Comparison of ENCODE assay signal across 8 cellular contexts in the genomic region with DNA sequence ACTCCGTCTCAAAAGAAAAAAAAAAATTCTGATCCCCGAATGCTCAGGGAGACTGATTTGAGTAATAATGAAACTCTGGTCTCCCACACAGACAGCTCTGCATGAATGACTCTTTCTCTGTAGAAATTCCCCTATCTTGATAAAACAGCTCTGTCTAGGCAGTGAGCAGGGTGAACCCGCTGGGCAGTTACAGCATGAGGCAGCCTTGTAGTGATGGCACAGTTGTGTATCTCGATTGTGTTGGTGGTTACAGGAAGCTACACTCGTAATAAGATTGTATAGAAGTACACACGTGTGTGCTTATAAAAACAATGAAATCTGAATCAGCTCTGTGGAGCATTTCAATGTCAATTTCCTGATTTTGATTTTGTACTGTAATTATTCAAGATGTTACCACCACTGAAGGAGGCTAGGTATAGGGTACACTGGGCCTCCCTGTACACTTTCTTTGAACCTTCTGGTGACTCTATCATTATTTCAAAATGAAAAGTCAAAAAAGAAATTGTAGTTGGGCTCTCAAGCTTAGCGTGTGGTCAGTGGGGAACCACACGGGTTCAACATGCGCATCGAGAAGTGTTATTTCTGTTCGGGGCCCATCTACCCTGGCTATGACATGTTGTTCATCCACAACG. TPM values are rescaled to one million over a fixed set of nuclear protein-coding genes. Genes with fewer than 3 reads are reported as not detected.
A peak's percentile ranks its signal among the peaks of the same experiment; 100 is the strongest.
DNase-seq lines count a peak whose midpoint lies in the region; ATAC-seq, FAIRE-seq and TF ChIP-seq lines count a peak whose summit lies in the region.

No MANE protein-coding gene starts in this region.

- H3K4me3 ChIP-seq in hepatocyte (no peak overlapping the region), lower lobe of right lung (no peak overlapping the region), spleen (no peak overlapping the region)

- H3K27ac ChIP-seq in hepatocyte (no peak overlapping the region), lower lobe of right lung (no peak overlapping the region), spleen (peak overlapping the region in 4 of 8 donors; percentile 33 to 52 (median 37))

- TF ChIP-seq POLR2A in spleen (IDR thresholded peaks at IDR 0.05) = no peak

- H3K9me3 ChIP-seq in hepatocyte (ENCODE audit: low read depth) (no peaks in the 10 kb centered on the region), lower lobe of right lung (no peaks in the 10 kb centered on the region), spleen (no peaks in the 10 kb centered on the region)

- no peaks in the 10 kb centered on the region for H4K20me1 ChIP-seq in hepatocyte (ENCODE audit: insufficient read depth, poor library complexity, severe bottlenecking)

- ATAC-seq in GM21390 (IDR thresholded peaks at IDR 0.05; ENCODE audit: unreplicated experiment) = peak; percentile 80
- ATAC-seq in HG03565 (IDR thresholded peaks at IDR 0.05; ENCODE audit: unreplicated experiment) = peak; percentile 86
- ATAC-seq in lower lobe of right lung = no peak

- H2AFZ ChIP-seq in hepatocyte = no peak overlapping the region

- DNase-seq in D721Med (ENCODE audit: insufficient read length, low spot score) (no peak), dermis microvascular lymphatic vessel endothelial cell (ENCODE audit: low read depth in 2 of 2) (peak; percentile 54 to 94), NCI-H2029 treated with DMSO at 0.1 percent for 48 hours (lab: John Stamatoyannopoulos, UW) (no peak), hepatocyte (ENCODE audit: low spot score) (no peak), lower lobe of right lung (no peak), spleen (no peak)

- FAIRE-seq in D721Med (lab: Jason Lieb, UNC) = peak; percentile 64

- no peaks in the 10 kb centered on the region for H3K27me3 ChIP-seq in hepatocyte
- no peaks in the 10 kb centered on the region for H3K27me3 ChIP-seq in lower lobe of right lung (ENCODE audit: low read depth)
- no peaks in the 10 kb centered on the region for H3K27me3 ChIP-seq in spleen (replicated peaks in 1 of 7)

- intact Hi-C loops in lower lobe of right lung (cut with DNase I) = no loop called here
- intact Hi-C loops in spleen (cut with DNase I; ENCODE audit: low total_unique reads) = no loop called here

- no peaks in the 10 kb centered on the region for H3K9me2 ChIP-seq in hepatocyte (replicated peaks; ENCODE audit: insufficient read depth)

- H3K79me2 ChIP-seq in hepatocyte = no peaks in the 10 kb centered on the region

- H3K36me3 ChIP-seq in hepatocyte (replicated peaks; ENCODE audit: insufficient read depth, low read depth) (no peaks in the 10 kb centered on the region), lower lobe of right lung (no peaks in the 10 kb centered on the region), spleen (no peaks in the 10 kb centered on the region)

- TF ChIP-seq CTCF in D721Med (IDR thresholded peaks at IDR 0.05; ENCODE audit: insufficient read depth, missing control alignments) (no peak), hepatocyte (IDR thresholded peaks at IDR 0.05; ENCODE audit: poor library complexity) (no peak), lower lobe of right lung (IDR thresholded peaks at IDR 0.05) (no peak), spleen (IDR thresholded peaks at IDR 0.05 in 8 of 11, conservative IDR thresholded peaks at IDR 0.05 in 3 of 11) (no peak)

- 87% methylated on average over 12 of the region's 12 CpGs for WGBS in hepatocyte (ENCODE audit: low lambda C conversion rate, missing lambda C conversion rate)
- WGBS in spleen, 5 donors = 59 to 70% (median 68%) methylated on average over 12 of the region's 12 CpGs

- no peak overlapping the region for H3K4me2 ChIP-seq in hepatocyte

- H3K4me1 ChIP-seq in hepatocyte (ENCODE audit: insufficient read depth) (peaks cover 3% of the 10 kb centered on the region), lower lobe of right lung (no peaks in the 10 kb centered on the region), spleen (peaks cover 0 to 20% (median 6%) of the 10 kb centered on the region in 6 donors)

RNA-seq across cellular contexts. Expression of a gene that starts 34.9 kb away (rescaled TPM):
- total RNA-seq in dermis microvascular lymphatic vessel endothelial cell = 18.2 and 34.0 TPM in 2 replicates
- total RNA-seq in hepatocyte = 36.5 and 38.4 TPM in 2 replicates
- 7.9 TPM in 2 replicates for polyA plus RNA-seq in hepatocyte
- 27.2 TPM for total RNA-seq in lower lobe of right lung
- 10 to 100 TPM in 6 of 7 donors, 1 to 10 TPM in 1; 5.1 to 22.0 (median 14.5) TPM for total RNA-seq in spleen
- 1 to 10 TPM; 1.0 to 2.1 (median 1.5) TPM for polyA plus RNA-seq in spleen

Comparison
In these comparisons a context has a peak if more than half of its experiments do, and no peak if none do; other contexts are left out.
1. DNase-seq: peak in dermis microvascular lymphatic vessel endothelial cell (2 of 2); none in D721Med (single experiment), NCI-H2029 treated with DMSO at 0.1 percent for 48 hours (single experiment), hepatocyte (single experiment), lower lobe of right lung (single experiment) and spleen (single experiment).
2. ATAC-seq: peak in GM21390 (single experiment) and HG03565 (single experiment); none in lower lobe of right lung (0 of 2).